Comparison of ENCODE assay signal across 10 cellular contexts in the genomic region with DNA sequence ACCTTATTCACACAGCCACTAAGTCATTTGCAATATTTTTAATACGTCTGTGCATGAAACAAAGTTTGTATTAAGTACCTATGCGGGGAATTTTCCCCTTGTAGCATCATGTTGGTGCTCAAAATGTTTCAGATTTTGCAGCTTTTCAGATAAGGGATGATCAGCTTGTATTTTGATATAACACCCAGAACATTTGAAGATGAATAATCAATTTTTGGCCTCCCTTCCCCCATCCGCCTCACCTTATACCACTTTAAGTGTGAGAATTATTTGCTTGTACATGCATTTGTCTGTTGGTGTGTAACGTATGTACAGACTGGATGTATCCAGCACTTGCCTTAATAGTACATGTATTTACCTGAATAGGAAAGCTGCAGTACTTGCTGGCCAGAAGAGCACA. TPM values are rescaled to one million over a fixed set of nuclear protein-coding genes. Genes with fewer than 3 reads are reported as not detected.
DNase-seq lines count a peak whose midpoint lies in the region; ATAC-seq and TF ChIP-seq lines count a peak whose summit lies in the region.
"Had no signal": no experiment of that assay in that cellular context is flagged by ENCODE, and none has a peak within 500 bp of the region (broad histone marks: within the 10 kb centered on the region; RNA-seq: fewer than 3 reads in every experiment).

No MANE protein-coding gene starts in this region.

- CTCF ChIA-PET in CD4-positive, alpha-beta memory T cell (lab: Charles Lee; ENCODE audit: partially characterized antibody), result interaction anchor here (0.7 to 12.7 kb wide), 15 partner anchors 13 to 614 kb away, joined by 3 to 249 read pairs (median 4); partner anchors contain the start of gene PLPP6

- intact Hi-C loops in CD4-positive, alpha-beta memory T cell (cut with micrococcal nuclease), result loop anchor here (5.0 to 10.0 kb wide), 9 partner anchors 49 to 1462 kb away; partner anchors contain the start of genes AK3, CDC37L1, PLGRKT and RFX3
- intact Hi-C loops in ovary (cut with DNase I), result loop anchor here (5.0 to 10.0 kb wide), 5 partner anchors 132 to 312 kb away; partner anchors contain the start of genes RCL1 (in 4 of the 4) and CDC37L1 (in 1 of the 4)

- no peak overlapping the region for H2AFZ ChIP-seq in Loucy (ENCODE audit: low read length)

- peaks cover 2 to 5% of the 10 kb centered on the region in 2 donors for H3K36me3 Mint-ChIP-seq in CD4-positive, alpha-beta memory T cell

- H3K4me3 ChIP-seq in CD4-positive, alpha-beta memory T cell (ENCODE audit: low read length in 2 of 2), result no peak overlapping the region
- H3K4me3 ChIP-seq in Loucy (ENCODE audit: low read length, poor library complexity, severe bottlenecking) (peak overlapping the region; percentile 80), coronary artery (peak overlapping the region; percentile 88), ovary (peak overlapping the region; percentile 89)

- no peak for TF ChIP-seq CTCF in Loucy (conservative IDR thresholded peaks at IDR 0.05; ENCODE audit: low read length)
- TF ChIP-seq CTCF in coronary artery (IDR thresholded peaks at IDR 0.05), result no peak
- TF ChIP-seq CTCF in ovary (IDR thresholded peaks at IDR 0.05), result no peak
- TF ChIP-seq CTCF in GM13976 (IDR thresholded peaks at IDR 0.05; ENCODE audit: borderline replicate concordance, control extremely low read depth, extremely low read depth, insufficient read depth, missing control alignments), result no peak

- peak overlapping the region in 6 of 8 donors; percentile 18 to 97 (median 65) for H3K4me3 Mint-ChIP-seq in CD4-positive, alpha-beta memory T cell

- no peaks in the 10 kb centered on the region for H3F3A ChIP-seq in Loucy (ENCODE audit: low read depth)

- H3K4me1 Mint-ChIP-seq in CD4-positive, alpha-beta memory T cell, result peaks cover 20 to 35% (median 28%) of the 10 kb centered on the region in 4 donors

- peaks cover 52% of the 10 kb centered on the region for H3K4me1 ChIP-seq in CD4-positive, alpha-beta memory T cell (ENCODE audit: insufficient read depth, low read length)
- H3K4me1 ChIP-seq in Loucy (ENCODE audit: insufficient read depth, low read length, poor library complexity, severe bottlenecking) (peaks cover 40% of the 10 kb centered on the region), ovary (ENCODE audit: insufficient read depth) (peaks cover 8% of the 10 kb centered on the region)

- peak overlapping the region; percentile 90 for H3K4me2 ChIP-seq in Loucy (ENCODE audit: low read depth, low read length, poor library complexity, severe bottlenecking)

- POLR2A ChIA-PET in CD4-positive, alpha-beta memory T cell (lab: Charles Lee; ENCODE audit: partially characterized antibody), result interaction anchor here (0.6 to 4.3 kb wide), 3 partner anchors 194 to 642 kb away, joined by 3 to 42 read pairs (median 3); partner anchors contain the start of genes RCL1 and RIC1

- peak overlapping the region in 1 of 7 donors; percentile 83 for H3K27ac Mint-ChIP-seq in CD4-positive, alpha-beta memory T cell

- no peaks in the 10 kb centered on the region for H4K20me1 ChIP-seq in Loucy (ENCODE audit: insufficient read depth, low read length, poor library complexity, severe bottlenecking)

- no peaks in the 10 kb centered on the region for H3K36me3 ChIP-seq in CD4-positive, alpha-beta memory T cell (ENCODE audit: insufficient read depth, low read length)
- H3K36me3 ChIP-seq in Loucy (ENCODE audit: insufficient read depth, low read length) (no peaks in the 10 kb centered on the region), ovary (no peaks in the 10 kb centered on the region)

- TF ChIP-seq EP300 in ovary (IDR thresholded peaks at IDR 0.05), result no peak

- in situ Hi-C loops in GM13976 (cut with MboI; ENCODE audit: low sequenced_read_pairs, unreplicated experiment), result loop anchor here (10.0 kb wide), 3 partner anchors 222 to 608 kb away; no protein-coding TSS in a partner anchor

- H3K9me3 Mint-ChIP-seq in CD4-positive, alpha-beta memory T cell, result no peaks in the 10 kb centered on the region

- H3K27me3 Mint-ChIP-seq in CD4-positive, alpha-beta memory T cell, result no peaks in the 10 kb centered on the region

- ATAC-seq in GM18519 (IDR thresholded peaks at IDR 0.05; ENCODE audit: low FRiP score, unreplicated experiment), result no peak
- ATAC-seq in HG02973 (IDR thresholded peaks at IDR 0.05; ENCODE audit: unreplicated experiment), result no peak

- H3K27me3 ChIP-seq in CD4-positive, alpha-beta memory T cell (ENCODE audit: insufficient read depth, low read length), result no peaks in the 10 kb centered on the region
- H3K27me3 ChIP-seq in Loucy (ENCODE audit: insufficient read depth, low read length, poor library complexity, severe bottlenecking), result no peaks in the 10 kb centered on the region
- H3K27me3 ChIP-seq in ovary, result no peaks in the 10 kb centered on the region

- H3K27ac ChIP-seq in CD4-positive, alpha-beta memory T cell (ENCODE audit: low read depth, low read length), result no peak overlapping the region
- H3K27ac ChIP-seq in coronary artery (peak overlapping the region; percentile 2 to 97), ovary (no peak overlapping the region)

- H3K9me2 ChIP-seq in Loucy (replicated peaks; ENCODE audit: low read depth, low read length), result no peaks in the 10 kb centered on the region

- no peak for DNase-seq in CD4-positive, alpha-beta memory T cell
- DNase-seq in coronary artery (ENCODE audit: low spot score) (no peak), ovary (no peak), GM13976 (ENCODE audit: low spot score) (no peak), cerebellar cortex (ENCODE audit: low spot score) (no peak)
- DNase-seq: H7; stimulated activated CD4-positive, alpha-beta T cell treated with anti-CD3 and anti-CD28 coated beads, Interleukin-4, amount 100 ng/mL, for 4 hours had no signal

- no peak for TF ChIP-seq POLR2A in ovary (IDR thresholded peaks at IDR 0.05)

- peak overlapping the region; percentile 80 for H3K9ac ChIP-seq in Loucy (ENCODE audit: low read depth, low read length, poor library complexity, severe bottlenecking)

- no peaks in the 10 kb centered on the region for H3K9me3 ChIP-seq in CD4-positive, alpha-beta memory T cell (ENCODE audit: control insufficient read depth in 1 of 2, low read length in 2 of 2)
- no peaks in the 10 kb centered on the region for H3K9me3 ChIP-seq in Loucy (ENCODE audit: insufficient read depth, low read depth, low read length)
- H3K9me3 ChIP-seq in ovary, result no peaks in the 10 kb centered on the region

- WGBS in ovary, 3 donors, result 46 to 66% (median 62%) methylated on average over 4 of the region's 4 CpGs

- peaks cover 31% of the 10 kb centered on the region for H3K79me2 ChIP-seq in Loucy (ENCODE audit: insufficient read depth, low read length)

RNA-seq across cellular contexts. Expression of gene JAK2, which starts 1.7 kb away (rescaled TPM):
- 10 to 100 TPM; 17.0 to 19.9 TPM for total RNA-seq in CD4-positive, alpha-beta memory T cell
- 1 to 10 TPM; 4.6 to 8.0 TPM for polyA plus RNA-seq in CD4-positive, alpha-beta memory T cell
- 10 to 100 TPM; 14.4 to 31.4 (median 19.8) TPM for total RNA-seq in ovary
- 10 to 100 TPM in 1 of 2 donors, 1 to 10 TPM in 1; 8.6 to 15.9 TPM for polyA plus RNA-seq in ovary

Comparison
In these comparisons a context has a peak if more than half of its experiments do, and no peak if none do; other contexts are left out.
1. H3K27ac ChIP-seq: peak in coronary artery (2 of 2); none in CD4-positive, alpha-beta memory T cell (single experiment) and ovary (0 of 2).
2. H3K4me3 ChIP-seq: peak in Loucy (single experiment), coronary artery (single experiment) and ovary (single experiment); none in CD4-positive, alpha-beta memory T cell (0 of 2).